In the genomic region with DNA sequence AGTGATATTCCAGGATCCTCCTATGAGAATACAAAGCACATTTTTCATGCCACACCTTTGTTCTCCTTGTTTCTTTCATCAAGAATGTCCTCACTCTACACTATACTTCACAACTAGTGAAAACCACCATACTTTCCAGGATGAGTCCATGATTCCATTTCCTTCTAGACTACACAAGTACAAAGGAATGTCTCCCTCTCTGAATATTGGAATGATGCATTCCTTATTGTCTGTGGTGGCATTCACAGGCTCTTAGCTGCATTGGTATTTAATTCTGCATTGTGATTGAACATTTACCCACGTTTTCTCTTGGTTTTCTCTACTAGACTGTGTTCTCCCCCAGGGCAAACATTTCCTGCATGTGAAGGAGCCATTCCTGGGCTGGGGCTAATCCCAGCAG, we compare ENCODE assay signal across 21 cellular contexts.
"Had no signal": no experiment of that assay in that cellular context is flagged by ENCODE, and none has a peak within 500 bp of the region (broad histone marks: within the 10 kb centered on the region; RNA-seq: fewer than 3 reads in every experiment).

No MANE protein-coding gene starts in this region.

- H3K4me3 ChIP-seq: psoas muscle, spleen, tibial nerve had no signal

- H3K4me1 ChIP-seq: psoas muscle, spleen, tibial nerve had no signal

- ATAC-seq: activated CD4-positive, CD25-positive, alpha-beta regulatory T cell treated with anti-CD3 and anti-CD28 coated beads, Interleukin-2, amount 50 U/mL, for 24 hours; activated CD8-positive, alpha-beta memory T cell treated with anti-CD3 and anti-CD28 coated beads, Interleukin-2, amount 10 ng/mL, durations not matched to agents 7 days and 5 days; left lobe of liver; natural killer cell treated with Interleukin-12 subunit alpha and Interleukin-12 subunit beta and Interleukin-15 and Interleukin-18, amount 100 ng/mL, for 72 hours; psoas muscle; sciatic nerve; stimulated activated memory B cell treated with anti-CD40 and anti-IgM and Interleukin-4, amounts not matched to agents 10 μg/mL and 1 μg/mL and 100 μg/mL, for 72 hours had no signal

- H3K36me3 Mint-ChIP-seq: activated CD8-positive, alpha-beta memory T cell treated with anti-CD3 and anti-CD28 coated beads, Interleukin-2, amount 10 ng/mL, durations not matched to agents 7 days and 5 days; activated naive CD4-positive, alpha-beta T cell treated with anti-CD3 and anti-CD28 coated beads, Interleukin-2, amount 50 U/mL, for 24 hours; natural killer cell treated with Interleukin-12 subunit alpha and Interleukin-12 subunit beta and Interleukin-15 and Interleukin-18, amount 100 ng/mL, for 72 hours; stimulated activated memory B cell treated with anti-CD40 and anti-IgM and Interleukin-4, amounts not matched to agents 10 μg/mL and 1 μg/mL and 100 μg/mL, for 72 hours had no signal

- H3K27ac ChIP-seq: psoas muscle, spleen, tibial nerve had no signal

- H3K27ac Mint-ChIP-seq: activated CD8-positive, alpha-beta memory T cell treated with anti-CD3 and anti-CD28 coated beads, Interleukin-2, amount 10 ng/mL, durations not matched to agents 7 days and 5 days; activated naive CD4-positive, alpha-beta T cell treated with anti-CD3 and anti-CD28 coated beads, Interleukin-2, amount 50 U/mL, for 24 hours; activated T-cell treated with anti-CD3 and anti-CD28 coated beads, Interleukin-2, amount 50 U/mL, for 24 hours; natural killer cell treated with Interleukin-12 subunit alpha and Interleukin-12 subunit beta and Interleukin-15 and Interleukin-18, amount 100 ng/mL, for 72 hours; stimulated activated memory B cell treated with anti-CD40 and anti-IgM and Interleukin-4, amounts not matched to agents 10 μg/mL and 1 μg/mL and 100 μg/mL, for 72 hours had no signal

- H3K9me3 Mint-ChIP-seq: activated naive CD4-positive, alpha-beta T cell treated with anti-CD3 and anti-CD28 coated beads, Interleukin-2, amount 50 U/mL, for 24 hours; activated T-cell treated with anti-CD3 and anti-CD28 coated beads, Interleukin-2, amount 50 U/mL, for 24 hours; natural killer cell treated with Interleukin-12 subunit alpha and Interleukin-12 subunit beta and Interleukin-15 and Interleukin-18, amount 100 ng/mL, for 72 hours; stimulated activated memory B cell treated with anti-CD40 and anti-IgM and Interleukin-4, amounts not matched to agents 10 μg/mL and 1 μg/mL and 100 μg/mL, for 72 hours had no signal

- H3K4me3 Mint-ChIP-seq: activated CD8-positive, alpha-beta memory T cell treated with anti-CD3 and anti-CD28 coated beads, Interleukin-2, amount 10 ng/mL, durations not matched to agents 7 days and 5 days; activated naive CD4-positive, alpha-beta T cell treated with anti-CD3 and anti-CD28 coated beads, Interleukin-2, amount 50 U/mL, for 24 hours; activated T-cell treated with anti-CD3 and anti-CD28 coated beads, Interleukin-2, amount 50 U/mL, for 24 hours; natural killer cell treated with Interleukin-12 subunit alpha and Interleukin-12 subunit beta and Interleukin-15 and Interleukin-18, amount 100 ng/mL, for 72 hours; stimulated activated memory B cell treated with anti-CD40 and anti-IgM and Interleukin-4, amounts not matched to agents 10 μg/mL and 1 μg/mL and 100 μg/mL, for 72 hours had no signal

- H3K4me1 Mint-ChIP-seq: activated CD8-positive, alpha-beta memory T cell treated with anti-CD3 and anti-CD28 coated beads, Interleukin-2, amount 10 ng/mL, durations not matched to agents 7 days and 5 days; stimulated activated memory B cell treated with anti-CD40 and anti-IgM and Interleukin-4, amounts not matched to agents 10 μg/mL and 1 μg/mL and 100 μg/mL, for 72 hours had no signal

- FAIRE-seq: bronchial epithelial cell, colon, islet of Langerhans had no signal

- H3K36me3 ChIP-seq: spleen, tibial nerve had no signal

- H3K27me3 ChIP-seq: spleen, tibial nerve had no signal

- H3K9me3 ChIP-seq: psoas muscle, spleen, tibial nerve had no signal

- DNase-seq: activated CD4-positive, alpha-beta T cell treated with anti-CD3 and anti-CD28 coated beads, Interleukin-2, amount 50 U/mL, for 4 hours; activated CD8-positive, alpha-beta memory T cell treated with anti-CD3 and anti-CD28 coated beads, Interleukin-2, amount 10 ng/mL, durations not matched to agents 7 days and 5 days; activated effector memory CD4-positive, alpha-beta T cell treated with Interleukin-2 at 50 U/mL for 16 hours; activated T-cell treated with anti-CD3 and anti-CD28 coated beads, Interleukin-2, amount 50 U/mL, for 24 hours; amygdala; effector CD4-positive, alpha-beta T cell; mammary epithelial cell; occipital lobe; psoas muscle; spleen; stimulated activated CD4-positive, alpha-beta T cell treated with anti-CD3 and anti-CD28 coated beads, Interleukin-1b, Interleukin-23, amount 100 ng/mL, for 48 hours had no signal

- H3K27me3 Mint-ChIP-seq: activated CD8-positive, alpha-beta memory T cell treated with anti-CD3 and anti-CD28 coated beads, Interleukin-2, amount 10 ng/mL, durations not matched to agents 7 days and 5 days; activated naive CD4-positive, alpha-beta T cell treated with anti-CD3 and anti-CD28 coated beads, Interleukin-2, amount 50 U/mL, for 24 hours; activated T-cell treated with anti-CD3 and anti-CD28 coated beads, Interleukin-2, amount 50 U/mL, for 24 hours; stimulated activated memory B cell treated with anti-CD40 and anti-IgM and Interleukin-4, amounts not matched to agents 10 μg/mL and 1 μg/mL and 100 μg/mL, for 72 hours had no signal
